ENCODE assay signal across 8 cellular contexts in the genomic region with DNA sequence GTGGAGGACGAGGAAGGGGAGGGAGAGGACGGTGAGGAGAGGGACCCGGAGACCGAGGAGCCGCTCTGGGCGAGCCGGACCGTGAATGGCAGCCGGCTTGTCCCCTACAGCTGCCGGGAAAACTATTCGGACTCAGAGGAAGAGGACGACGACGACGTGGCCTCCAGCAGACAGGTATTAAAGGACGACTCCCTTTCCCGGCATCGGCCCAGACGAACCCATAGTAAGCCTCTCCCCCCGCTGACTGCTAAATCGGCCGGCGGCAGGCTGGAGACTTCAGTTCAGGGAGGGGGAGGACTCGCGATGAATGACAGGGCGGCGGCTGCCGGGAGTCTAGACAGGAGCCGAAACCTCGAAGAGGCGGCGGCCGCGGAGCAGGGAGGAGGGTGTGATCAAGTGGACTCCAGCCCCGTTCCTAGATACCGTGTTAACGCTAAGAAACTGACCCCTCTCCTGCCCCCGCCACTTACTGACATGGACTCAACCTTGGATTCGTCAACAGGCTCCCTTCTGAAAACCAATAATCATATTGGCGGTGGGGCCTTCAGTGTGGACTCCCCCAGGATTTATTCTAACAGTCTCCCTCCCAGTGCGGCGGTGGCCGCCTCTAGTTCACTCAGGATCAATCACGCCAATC.
DNase-seq lines count a peak whose midpoint lies in the region; TF ChIP-seq lines count a peak whose summit lies in the region.

No MANE protein-coding gene starts in this region.

- no peak for TF ChIP-seq CTCF in LNCaP clone FGC (IDR thresholded peaks at IDR 0.05; ENCODE audit: control insufficient read depth, extremely low read depth, insufficient read depth)

- in situ Hi-C loops in T47D (cut with HindIII; ENCODE audit: low pct_unique_long_range_greater_than_20kb, low sequenced_read_pairs): no loop called here

- H3K4me3 ChIP-seq in LNCaP clone FGC (ENCODE audit: low read depth, low read length): peak overlapping the region; percentile 91

- peak; percentile 82 for DNase-seq in GM03348 (ENCODE audit: low spot score)
- peak; percentile 99 for DNase-seq in GOT3 (lab: John Stamatoyannopoulos, UW)
- no peak for DNase-seq in LNCaP clone FGC (ENCODE audit: low read depth)
- peak; percentile 56 for DNase-seq in UCSD-AML1 (lab: John Stamatoyannopoulos, UW; ENCODE audit: unreplicated experiment)
- peak; percentile 50 to 69 for DNase-seq in T47D (ENCODE audit: low read depth in 1 of 2, low spot score in 1 of 2)
- DNase-seq in iris pigment epithelial cell (ENCODE audit: low read depth): peak; percentile 81
- DNase-seq in stimulated activated CD4-positive, alpha-beta T cell treated with anti-CD3 and anti-CD28 coated beads, Interleukin-15, amount 100 ng/mL, for 1 hour (ENCODE audit: low read depth in 1 of 2, low spot score in 1 of 2): peak; percentile 32 to 35
- DNase-seq in epidermal melanocyte (ENCODE audit: insufficient read length, low spot score): no peak

Comparison
In these comparisons a context has a peak if more than half of its experiments do, and no peak if none do; other contexts are left out.
1. DNase-seq: peak in GM03348 (single experiment), GOT3 (single experiment), UCSD-AML1 (single experiment), T47D (2 of 2), iris pigment epithelial cell (single experiment) and stimulated activated CD4-positive, alpha-beta T cell treated with anti-CD3 and anti-CD28 coated beads, Interleukin-15, amount 100 ng/mL, for 1 hour (2 of 2); none in LNCaP clone FGC (single experiment) and epidermal melanocyte (single experiment).